8 cellular contexts compared by ENCODE assay signal in genomic region chr16:30535106-30535776, GRCh38. TPM values are rescaled to one million over a fixed set of nuclear protein-coding genes. Genes with fewer than 3 reads are reported as not detected.
A peak's percentile ranks its signal among the peaks of the same experiment; 100 is the strongest.
DNase-seq lines count a peak whose midpoint lies in the region; ATAC-seq and TF ChIP-seq lines count a peak whose summit lies in the region.

No MANE protein-coding gene starts in this region.

- ATAC-seq in GM23338 (peak; percentile 30), GM18520 (IDR thresholded peaks at IDR 0.05; ENCODE audit: unreplicated experiment) (no peak)

- POLR2A ChIA-PET in CD8-positive, alpha-beta memory T cell (lab: Charles Lee) = interaction anchor here (0.5 to 4.3 kb wide), 18 partner anchors 8 to 165 kb away, joined by 3 to 71 read pairs (median 5); partner anchors contain the start of genes DCTPP1, FBRS, PRR14 and TBC1D10B

- H2AFZ ChIP-seq in GM23338 (peak overlapping the region; percentile 69; the same call in 1 of the 2 replicates), fibroblast of lung (ENCODE audit: low read length) (peak overlapping the region; percentile 95)

- H4K20me1 ChIP-seq in GM23338 (replicated peaks; ENCODE audit: insufficient read depth) (no peaks in the 10 kb centered on the region), fibroblast of lung (ENCODE audit: control insufficient read depth, extremely low read depth, insufficient read depth, low read length) (no peaks in the 10 kb centered on the region)

- peak in 1 of 5 donors; percentile 12 for DNase-seq in CD8-positive, alpha-beta memory T cell
- DNase-seq in GM23338 (ENCODE audit: low spot score) (peak; percentile 76), SJSA1 (ENCODE audit: low read depth in 1 of 2, low spot score in 2 of 2) (peak in 1 of 2 experiments; percentile 35), fibroblast of lung (ENCODE audit: low read depth in 2 of 2) (peak; percentile 18 to 42), osteocyte (ENCODE audit: extremely low spot score, unreplicated experiment) (no peak), ACHN (no peak)
- no peak for DNase-seq in stimulated activated CD4-positive, alpha-beta T cell treated with anti-CD3 and anti-CD28 coated beads, Interleukin-2, amount 100 ng/mL, for 48 hours

- peaks cover 20% of the 10 kb centered on the region for H3K4me1 ChIP-seq in CD8-positive, alpha-beta memory T cell (ENCODE audit: insufficient read depth, low read length)
- H3K4me1 ChIP-seq in GM23338 (ENCODE audit: insufficient read depth) (peaks cover 16% of the 10 kb centered on the region), SJSA1 (replicated peaks) (peaks cover 20% of the 10 kb centered on the region), fibroblast of lung (ENCODE audit: control insufficient read depth, extremely low read depth, insufficient read depth, low read length) (peaks cover 6% of the 10 kb centered on the region)

- H3K79me2 ChIP-seq in GM23338 (replicated peaks; ENCODE audit: insufficient read depth) (peaks cover 6% of the 10 kb centered on the region; the same call in 1 of the 2 replicates), fibroblast of lung (ENCODE audit: control insufficient read depth, insufficient read depth, low read length) (no peaks in the 10 kb centered on the region)

- H3K36me3 ChIP-seq in CD8-positive, alpha-beta memory T cell (ENCODE audit: insufficient read depth, low read length) = peaks cover 4% of the 10 kb centered on the region
- H3K36me3 ChIP-seq in GM23338 (ENCODE audit: insufficient read depth) (no peaks in the 10 kb centered on the region), SJSA1 (no peaks in the 10 kb centered on the region), fibroblast of lung (ENCODE audit: control insufficient read depth, insufficient read depth, low read length) (peaks cover 1% of the 10 kb centered on the region)

- no peaks in the 10 kb centered on the region for H3K27me3 ChIP-seq in CD8-positive, alpha-beta memory T cell (ENCODE audit: insufficient read depth, low read length, poor library complexity, severe bottlenecking)
- H3K27me3 ChIP-seq in GM23338 (ENCODE audit: insufficient read depth) (no peaks in the 10 kb centered on the region), SJSA1 (replicated peaks) (no peaks in the 10 kb centered on the region), fibroblast of lung (ENCODE audit: control insufficient read depth, insufficient read depth, low read length) (no peaks in the 10 kb centered on the region)

- H3K9me3 Mint-ChIP-seq in CD8-positive, alpha-beta memory T cell = no peaks in the 10 kb centered on the region
- no peaks in the 10 kb centered on the region for H3K9me3 Mint-ChIP-seq in GM23338
- H3K9me3 Mint-ChIP-seq in osteocyte (ENCODE audit: unreplicated experiment) = no peaks in the 10 kb centered on the region

- H3K27ac Mint-ChIP-seq in CD8-positive, alpha-beta memory T cell = peak overlapping the region; percentile 92 to 99 (median 98)
- H3K27ac Mint-ChIP-seq in GM23338 (peak overlapping the region; percentile 96), osteocyte (ENCODE audit: unreplicated experiment) (peak overlapping the region; percentile 94)

- in situ Hi-C loops in ACHN (cut with HindIII; ENCODE audit: low pct_ligation_motif_present, low pct_unique_long_range_greater_than_20kb, low sequenced_read_pairs) = no loop called here

- H3K4me3 Mint-ChIP-seq in CD8-positive, alpha-beta memory T cell = peak overlapping the region; percentile 89 to 98 (median 92)
- H3K4me3 Mint-ChIP-seq in GM23338 (peak overlapping the region; percentile 82), osteocyte (ENCODE audit: unreplicated experiment) (peak overlapping the region; percentile 83)

- H3K9me3 ChIP-seq in CD8-positive, alpha-beta memory T cell (ENCODE audit: low read length) = no peaks in the 10 kb centered on the region
- no peaks in the 10 kb centered on the region for H3K9me3 ChIP-seq in SJSA1 (replicated peaks)
- H3K9me3 ChIP-seq in fibroblast of lung (ENCODE audit: control insufficient read depth, insufficient read depth, low read depth, low read length) = no peaks in the 10 kb centered on the region

- peaks cover 18 to 39% (median 25%) of the 10 kb centered on the region in 3 donors for H3K4me1 Mint-ChIP-seq in CD8-positive, alpha-beta memory T cell
- H3K4me1 Mint-ChIP-seq in GM23338 (peaks cover 23% of the 10 kb centered on the region), osteocyte (ENCODE audit: unreplicated experiment) (peaks cover 16% of the 10 kb centered on the region)

- H3K4me2 ChIP-seq in GM23338 (peak overlapping the region; percentile 82), fibroblast of lung (ENCODE audit: extremely low read depth, insufficient read depth, low read length) (peak overlapping the region; percentile 97)

- peaks cover 0 to 40% (median 0%) of the 10 kb centered on the region in 3 donors for H3K36me3 Mint-ChIP-seq in CD8-positive, alpha-beta memory T cell
- H3K36me3 Mint-ChIP-seq in GM23338 (ENCODE audit: low read depth) (peaks cover 29% of the 10 kb centered on the region), osteocyte (ENCODE audit: unreplicated experiment) (peaks cover 3% of the 10 kb centered on the region)

- H3K27me3 Mint-ChIP-seq in CD8-positive, alpha-beta memory T cell = no peaks in the 10 kb centered on the region
- peaks cover 16% of the 10 kb centered on the region for H3K27me3 Mint-ChIP-seq in GM23338 (ENCODE audit: insufficient read depth, low read depth, poor library complexity)
- no peaks in the 10 kb centered on the region for H3K27me3 Mint-ChIP-seq in osteocyte (ENCODE audit: unreplicated experiment)

- H3K4me3 ChIP-seq in CD8-positive, alpha-beta memory T cell (ENCODE audit: low read length) = peak overlapping the region; percentile 98
- H3K4me3 ChIP-seq in GM23338 (peak overlapping the region; percentile 67), SJSA1 (peak overlapping the region; percentile 47), fibroblast of lung (replicated peaks in 1 of 4; ENCODE audit: control extremely low read depth in 1 of 4, insufficient read depth in 1 of 4, low read depth in 3 of 4, low read length in 4 of 4) (peak overlapping the region; percentile 67 to 95 (median 70))

- H3K27ac ChIP-seq in CD8-positive, alpha-beta memory T cell (ENCODE audit: low read depth, low read length) = peak overlapping the region; percentile 91
- H3K27ac ChIP-seq in GM23338 (ENCODE audit: low read depth) (peak overlapping the region; percentile 100), SJSA1 (peak overlapping the region; percentile 73), fibroblast of lung (ENCODE audit: insufficient read depth, low read length) (peak overlapping the region; percentile 87)

- H3K9ac ChIP-seq in fibroblast of lung (ENCODE audit: insufficient read depth, low read length) = peak overlapping the region; percentile 88

- no peak for TF ChIP-seq CTCF in GM23338 (conservative IDR thresholded peaks at IDR 0.05; ENCODE audit: low read depth in 2 of 2)
- no peak for TF ChIP-seq CTCF in fibroblast of lung (conservative IDR thresholded peaks at IDR 0.05 in 1 of 2, IDR thresholded peaks at IDR 0.05 in 1 of 2; ENCODE audit: low read depth in 1 of 2, low read length in 2 of 2)
- TF ChIP-seq CTCF in osteocyte (IDR thresholded peaks at IDR 0.05) = no peak

- H3K9me2 ChIP-seq in GM23338 (ENCODE audit: insufficient read depth) = no peaks in the 10 kb centered on the region

- H3F3A ChIP-seq in GM23338 (replicated peaks; ENCODE audit: low read depth) = peaks cover 24% of the 10 kb centered on the region

- CTCF ChIA-PET in CD8-positive, alpha-beta memory T cell (lab: Charles Lee) = interaction anchor here (0.6 to 6.2 kb wide), 33 partner anchors 8 to 448 kb away, joined by 3 to 69 read pairs (median 5); partner anchors contain the start of genes DCTPP1, FBRS, ZNF688 and ZNF689

RNA-seq across cellular contexts. Expression of gene ZNF747, which starts 0.6 kb away (rescaled TPM):
- total RNA-seq in CD8-positive, alpha-beta memory T cell = 10 to 100 TPM; 13.5 to 17.0 TPM
- 8.4 TPM for polyA plus RNA-seq in CD8-positive, alpha-beta memory T cell
- 10.8 and 12.6 TPM in 2 replicates for total RNA-seq in GM23338 (2014; rRNA removed; shearing (Covaris generic))
- polyA plus RNA-seq in GM23338 (2016; fragmentation: Nextera tagmentation; extraction: Ambion mirVana) (3.0 and 4.2 TPM in 2 replicates), fibroblast of lung (3.9 and 4.4 TPM in 2 replicates)
- total RNA-seq in SJSA1 (2014; rRNA removed; shearing (Covaris generic)) = 3.6 and 5.1 TPM in 2 replicates
- total RNA-seq in fibroblast of lung (7.4 and 10.6 TPM in 2 replicates), osteocyte (4.3 and 4.8 TPM in 2 replicates)
- polyA plus RNA-seq in fibroblast of lung (2012) = 3.2 and 3.6 TPM in 2 replicates
- polyA minus RNA-seq in fibroblast of lung (ENCODE audit: low replicate concordance) = 2.9 and 7.4 TPM in 2 replicates

RNA-seq across cellular contexts. Expression of gene ZNF768, which starts 8.9 kb away (rescaled TPM):
- total RNA-seq in CD8-positive, alpha-beta memory T cell = 10 to 100 TPM; 13.5 to 15.1 TPM
- polyA plus RNA-seq in CD8-positive, alpha-beta memory T cell = 2.5 TPM
- 34.6 and 43.0 TPM in 2 replicates for total RNA-seq in GM23338 (2014; rRNA removed; shearing (Covaris generic))
- polyA plus RNA-seq in GM23338 (2016; fragmentation: Nextera tagmentation; extraction: Ambion mirVana) (8.3 and 8.5 TPM in 2 replicates), fibroblast of lung (8.2 and 9.5 TPM in 2 replicates)
- 35.6 and 41.1 TPM in 2 replicates for total RNA-seq in SJSA1 (2014; rRNA removed; shearing (Covaris generic))
- total RNA-seq in fibroblast of lung (21.8 and 23.9 TPM in 2 replicates), osteocyte (36.4 and 37.1 TPM in 2 replicates)
- 15.2 and 17.6 TPM in 2 replicates for polyA plus RNA-seq in fibroblast of lung (2012)
- polyA minus RNA-seq in fibroblast of lung (ENCODE audit: low replicate concordance) = 6.8 and 7.2 TPM in 2 replicates

RNA-seq across cellular contexts. Expression of gene ZNF764, which starts 22.9 kb away (rescaled TPM):
- total RNA-seq in CD8-positive, alpha-beta memory T cell = 10 to 100 TPM; 15.1 to 15.7 TPM
- 8.9 TPM for polyA plus RNA-seq in CD8-positive, alpha-beta memory T cell
- total RNA-seq in GM23338 (2014; rRNA removed; shearing (Covaris generic)) = 10.7 and 12.9 TPM in 2 replicates
- polyA plus RNA-seq in GM23338 (2016; fragmentation: Nextera tagmentation; extraction: Ambion mirVana) (5.6 and 6.0 TPM in 2 replicates), fibroblast of lung (2.4 and 2.6 TPM in 2 replicates)
- 5.8 and 8.1 TPM in 2 replicates for total RNA-seq in SJSA1 (2014; rRNA removed; shearing (Covaris generic))
- total RNA-seq in fibroblast of lung (3.1 TPM in 2 replicates), osteocyte (10.1 and 12.1 TPM in 2 replicates)
- 3.2 and 3.8 TPM in 2 replicates for polyA plus RNA-seq in fibroblast of lung (2012)
- 2.9 and 4.1 TPM in 2 replicates for polyA minus RNA-seq in fibroblast of lung (ENCODE audit: low replicate concordance)

RNA-seq across cellular contexts. Expression of gene ZNF688, which starts 36.3 kb away (rescaled TPM):
- total RNA-seq in CD8-positive, alpha-beta memory T cell = 10 to 100 TPM in 1 of 2 experiments, 1 to 10 TPM in 1; 9.6 to 10.8 TPM
- 28.5 TPM for polyA plus RNA-seq in CD8-positive, alpha-beta memory T cell
- total RNA-seq in GM23338 (2014; rRNA removed; shearing (Covaris generic)) = 1.3 and 4.0 TPM in 2 replicates
- 4.4 and 6.2 TPM in 2 replicates for polyA plus RNA-seq in GM23338 (2016; fragmentation: Nextera tagmentation; extraction: Ambion mirVana)
- 6.4 and 7.3 TPM in 2 replicates for total RNA-seq in SJSA1 (2014; rRNA removed; shearing (Covaris generic))
- total RNA-seq in fibroblast of lung = 10.3 and 12.9 TPM in 2 replicates
- polyA plus RNA-seq in fibroblast of lung = 3.0 and 3.1 TPM in 2 replicates
- 4.6 and 7.3 TPM in 2 replicates for polyA plus RNA-seq in fibroblast of lung (2012)
- 0.86 and 2.0 TPM in 2 replicates for polyA minus RNA-seq in fibroblast of lung (ENCODE audit: low replicate concordance)
- total RNA-seq in osteocyte = 10.9 and 11.3 TPM in 2 replicates

RNA-seq across cellular contexts. Expression of gene ZNF785, which starts 50.3 kb away (rescaled TPM):
- 10 to 100 TPM; 10.9 to 13.0 TPM for total RNA-seq in CD8-positive, alpha-beta memory T cell
- 4.8 TPM for polyA plus RNA-seq in CD8-positive, alpha-beta memory T cell
- total RNA-seq in GM23338 (2014; rRNA removed; shearing (Covaris generic)) = 7.1 and 7.5 TPM in 2 replicates
- polyA plus RNA-seq in GM23338 (2016; fragmentation: Nextera tagmentation; extraction: Ambion mirVana) (4.9 and 5.4 TPM in 2 replicates), fibroblast of lung (4.7 and 7.1 TPM in 2 replicates)
- 4.6 and 6.8 TPM in 2 replicates for total RNA-seq in SJSA1 (2014; rRNA removed; shearing (Covaris generic))
- total RNA-seq in fibroblast of lung (6.6 and 8.7 TPM in 2 replicates), osteocyte (14.8 and 19.8 TPM in 2 replicates)
- 4.5 and 5.2 TPM in 2 replicates for polyA plus RNA-seq in fibroblast of lung (2012)
- 6.3 and 10.8 TPM in 2 replicates for polyA minus RNA-seq in fibroblast of lung (ENCODE audit: low replicate concordance)

Comparison
In these comparisons a context has a peak if more than half of its experiments do, and no peak if none do; other contexts are left out.
1. DNase-seq: peak in GM23338 (single experiment) and fibroblast of lung (2 of 2); none in osteocyte (single experiment), ACHN (single experiment) and stimulated activated CD4-positive, alpha-beta T cell treated with anti-CD3 and anti-CD28 coated beads, Interleukin-2, amount 100 ng/mL, for 48 hours (0 of 2).
2. H3K4me3 ChIP-seq: peak in every context shown above with its lines; median percentile 98 in CD8-positive, alpha-beta memory T cell; 70 in fibroblast of lung; 67 in GM23338; 47 in SJSA1.
3. Peak in every context shown above with its lines, with median percentiles within 50 percentile points of each other: H3K27ac ChIP-seq, H3K27ac Mint-ChIP-seq and H3K4me3 Mint-ChIP-seq.